Comparison of ENCODE assay signal across 29 cellular contexts in genomic region chr2:96694279-96694678, GRCh38. TPM values are rescaled to one million over a fixed set of nuclear protein-coding genes. Genes with fewer than 3 reads are reported as not detected.
"Had no signal": no experiment of that assay in that cellular context is flagged by ENCODE, and none has a peak within 500 bp of the region (broad histone marks: within the 10 kb centered on the region; RNA-seq: fewer than 3 reads in every experiment).

No MANE protein-coding gene starts in this region.

- H3K4me1 ChIP-seq: heart right ventricle, left ventricle myocardium inferior, parathyroid adenoma, right atrium auricular region, right lobe of liver, stomach, testis, transverse colon had no signal

- H3K79me2 ChIP-seq: hepatocyte, parathyroid adenoma had no signal

- H3K36me3 Mint-ChIP-seq: naive thymus-derived CD4-positive, alpha-beta T cell; natural killer cell treated with Interleukin-12 subunit alpha and Interleukin-12 subunit beta and Interleukin-15 and Interleukin-18, amount 100 ng/mL, for 72 hours had no signal

- H3K9ac ChIP-seq: parathyroid adenoma had no signal

- DNase-seq: heart right ventricle; left ventricle myocardium inferior; mesendoderm; midbrain; mucosa of descending colon; naive thymus-derived CD4-positive, alpha-beta T cell; nucleus accumbens; right lobe of liver; stimulated activated CD4-positive, alpha-beta T cell treated with anti-CD3 and anti-CD28 coated beads, Interleukin-12 subunit alpha, Interleukin-12 subunit beta, amount 100 ng/mL, for 4 hours; stimulated activated CD4-positive, alpha-beta T cell treated with anti-CD3 and anti-CD28 coated beads, Interleukin-15, amount 100 ng/mL, for 24 hours; stimulated activated CD4-positive, alpha-beta T cell treated with anti-CD3 and anti-CD28 coated beads, Interleukin-2, amount 100 ng/mL, for 24 hours; stimulated activated CD4-positive, alpha-beta T cell treated with anti-CD3 and anti-CD28 coated beads, Interleukin-4, amount 100 ng/mL, for 1 hour; stimulated activated naive B cell treated with anti-CD40 and anti-IgM and Interleukin-4, amounts not matched to agents 10 μg/mL and 1 μg/mL and 100 μg/mL, for 72 hours; stimulated activated naive CD8-positive, alpha-beta T cell treated with anti-CD3 and anti-CD28 coated beads, Interleukin-15, Interleukin-2, amounts not matched to agents 100 U/mL and 50 U/mL, for 24 hours; stomach; testis; thyroid gland; transverse colon; upper lobe of left lung had no signal

- H3K27ac ChIP-seq: heart right ventricle, hepatocyte, left ventricle myocardium inferior, parathyroid adenoma, right atrium auricular region, right lobe of liver, skin epidermis, stomach, testis, thyroid gland, transverse colon, upper lobe of left lung had no signal

- H2AFZ ChIP-seq: hepatocyte, parathyroid adenoma had no signal

- H3K4me2 ChIP-seq: hepatocyte had no signal

- H3K27me3 ChIP-seq: heart right ventricle, hepatocyte, right atrium auricular region, right lobe of liver, stomach, testis, thyroid gland, transverse colon, upper lobe of left lung had no signal

- H3K9me3 ChIP-seq: heart right ventricle, left ventricle myocardium inferior, mucosa of descending colon, right atrium auricular region, right lobe of liver, stomach, testis, thyroid gland, transverse colon, upper lobe of left lung had no signal

- H3K27ac Mint-ChIP-seq: natural killer cell treated with Interleukin-12 subunit alpha and Interleukin-12 subunit beta and Interleukin-15 and Interleukin-18, amount 100 ng/mL, for 72 hours; stimulated activated naive B cell treated with anti-CD40 and anti-IgM and Interleukin-4, amounts not matched to agents 10 μg/mL and 1 μg/mL and 100 μg/mL, for 72 hours had no signal

- H3K4me3 ChIP-seq: heart right ventricle, hepatocyte, left ventricle myocardium inferior, lung, mucosa of descending colon, right atrium auricular region, right lobe of liver, skin epidermis, stomach, testis, thyroid gland, transverse colon, upper lobe of left lung had no signal

- H3K4me3 Mint-ChIP-seq: naive thymus-derived CD4-positive, alpha-beta T cell; natural killer cell treated with Interleukin-12 subunit alpha and Interleukin-12 subunit beta and Interleukin-15 and Interleukin-18, amount 100 ng/mL, for 72 hours; stimulated activated naive B cell treated with anti-CD40 and anti-IgM and Interleukin-4, amounts not matched to agents 10 μg/mL and 1 μg/mL and 100 μg/mL, for 72 hours had no signal

- H3K36me3 ChIP-seq: heart right ventricle, left ventricle myocardium inferior, right atrium auricular region, right lobe of liver, stomach, thyroid gland, transverse colon, upper lobe of left lung had no signal

- H3K9me3 Mint-ChIP-seq: naive thymus-derived CD4-positive, alpha-beta T cell; natural killer cell treated with Interleukin-12 subunit alpha and Interleukin-12 subunit beta and Interleukin-15 and Interleukin-18, amount 100 ng/mL, for 72 hours; stimulated activated naive B cell treated with anti-CD40 and anti-IgM and Interleukin-4, amounts not matched to agents 10 μg/mL and 1 μg/mL and 100 μg/mL, for 72 hours had no signal

- H3K27me3 Mint-ChIP-seq: naive thymus-derived CD4-positive, alpha-beta T cell; natural killer cell treated with Interleukin-12 subunit alpha and Interleukin-12 subunit beta and Interleukin-15 and Interleukin-18, amount 100 ng/mL, for 72 hours; stimulated activated naive B cell treated with anti-CD40 and anti-IgM and Interleukin-4, amounts not matched to agents 10 μg/mL and 1 μg/mL and 100 μg/mL, for 72 hours had no signal

- ATAC-seq: heart right ventricle; mucosa of descending colon; naive thymus-derived CD4-positive, alpha-beta T cell; natural killer cell treated with Interleukin-12 subunit alpha and Interleukin-12 subunit beta and Interleukin-15 and Interleukin-18, amount 100 ng/mL, for 72 hours; right lobe of liver; stimulated activated naive B cell treated with anti-CD40 and anti-IgM and Interleukin-4, amounts not matched to agents 10 μg/mL and 1 μg/mL and 100 μg/mL, for 72 hours; stimulated activated naive CD8-positive, alpha-beta T cell treated with anti-CD3 and anti-CD28 coated beads, Interleukin-15, Interleukin-2, amounts not matched to agents 100 U/mL and 50 U/mL, for 24 hours had no signal

- H3K4me1 Mint-ChIP-seq: stimulated activated naive B cell treated with anti-CD40 and anti-IgM and Interleukin-4, amounts not matched to agents 10 μg/mL and 1 μg/mL and 100 μg/mL, for 72 hours had no signal

RNA-seq across cellular contexts. Expression of gene FER1L5, which starts 51.7 kb away (rescaled TPM):
- total RNA-seq: kidney epithelial cell; lower leg skin; myocyte; naive thymus-derived CD4-positive, alpha-beta T cell; natural killer cell treated with Interleukin-12 subunit alpha and Interleukin-12 subunit beta and Interleukin-15 and Interleukin-18, amount 100 ng/mL, for 72 hours; pulmonary artery endothelial cell; right atrium auricular region; right lobe of liver; transverse colon had no signal
